In genomic region chr2:215409331-215410127, GRCh38 we compare ENCODE assay signal across 11 cellular contexts. TPM values are rescaled to one million over a fixed set of nuclear protein-coding genes. Genes with fewer than 3 reads are reported as not detected.
DNase-seq lines count a peak whose midpoint lies in the region; ATAC-seq and TF ChIP-seq lines count a peak whose summit lies in the region.
"Had no signal": no experiment of that assay in that cellular context is flagged by ENCODE, and none has a peak within 500 bp of the region (broad histone marks: within the 10 kb centered on the region; RNA-seq: fewer than 3 reads in every experiment).

No MANE protein-coding gene starts in this region.

- POLR2A ChIA-PET in SK-N-SH (lab: Yijun Ruan, JAX), result no interaction called here

- intact Hi-C loops in esophagus muscularis mucosa (cut with DNase I), result no loop called here
- intact Hi-C loops in aorta (cut with DNase I), result loop anchor here in 1 of 2 donors (10.0 kb wide), 1 partner anchor 45 kb away; no protein-coding TSS in a partner anchor

- H3K36me3 ChIP-seq in SK-N-SH (replicated peaks in 1 of 2; ENCODE audit: control insufficient read depth in 1 of 2, insufficient read depth in 2 of 2, low read length in 1 of 2), result peaks cover 57 to 91% of the 10 kb centered on the region in 2 experiments
- H3K36me3 ChIP-seq in SJSA1, result peaks cover 86% of the 10 kb centered on the region
- H3K36me3 ChIP-seq in esophagus muscularis mucosa, result peaks cover 51 to 89% (median 71%) of the 10 kb centered on the region in 4 donors
- peaks cover 17 to 26% of the 10 kb centered on the region in 2 donors for H3K36me3 ChIP-seq in aorta (ENCODE audit: control insufficient read depth in 1 of 2, insufficient read depth in 2 of 2, low read length in 1 of 2)

- H3K27ac ChIP-seq in SK-N-SH (ENCODE audit: low read depth in 2 of 2, low read length in 1 of 2) (peak overlapping the region in 1 of 2 experiments; percentile 83; a peak in 2 of 4 replicates), SJSA1 (0 out of 2 replicates have a peak overlapping the region, but pooled peaks have one; percentile 18), esophagus muscularis mucosa (replicated peaks in 1 of 4) (peak overlapping the region; percentile 69 to 81 (median 76)), aorta (ENCODE audit: low read depth in 1 of 2, low read length in 2 of 2) (peak overlapping the region in 1 of 2 donors; percentile 16)

- H3K4me2 ChIP-seq in SK-N-SH, result 0 out of 2 replicates have a peak overlapping the region, but pooled peaks have one; percentile 9

- ATAC-seq in SK-N-SH treated with all-trans-retinoic acid at 6 μM for 48 hours (no peak), HG02840 (IDR thresholded peaks at IDR 0.05; ENCODE audit: low FRiP score, unreplicated experiment) (no peak), aorta (ENCODE audit: low FRiP score) (no peak)

- H3K4me1 ChIP-seq in SK-N-SH (ENCODE audit: control insufficient read depth in 1 of 2, insufficient read depth in 2 of 2, low read depth in 1 of 2, low read length in 1 of 2) (peaks cover 0 to 39% of the 10 kb centered on the region in 2 experiments; a peak in 3 of 4 replicates), SJSA1 (replicated peaks) (peaks cover 30% of the 10 kb centered on the region), esophagus muscularis mucosa (peaks cover 0 to 83% (median 69%) of the 10 kb centered on the region in 4 donors), aorta (ENCODE audit: control insufficient read depth in 1 of 2, insufficient read depth in 2 of 2, low read length in 2 of 2) (no peaks in the 10 kb centered on the region)
- H3K4me1 ChIP-seq: stomach had no signal

- peaks cover 58% of the 10 kb centered on the region for H4K20me1 ChIP-seq in SK-N-SH (ENCODE audit: insufficient read depth)

- H3K9me3 ChIP-seq in SK-N-SH (no peaks in the 10 kb centered on the region), SJSA1 (replicated peaks) (no peaks in the 10 kb centered on the region), esophagus muscularis mucosa (no peaks in the 10 kb centered on the region), aorta (ENCODE audit: control insufficient read depth, low read length) (no peaks in the 10 kb centered on the region)
- H3K9me3 ChIP-seq: stomach had no signal

- H3K9ac ChIP-seq in SK-N-SH, result no peak overlapping the region

- TF ChIP-seq RAD21 in SK-N-SH (IDR thresholded peaks at IDR 0.05; ENCODE audit: low read length), result no peak

- CTCF ChIA-PET in SK-N-SH (lab: Yijun Ruan, JAX), result interaction anchor here (0.8 to 1.5 kb wide), 3 partner anchors 10 to 522 kb away, joined by 3 read pairs; no protein-coding TSS in a partner anchor

- peaks cover 58% of the 10 kb centered on the region for H3K79me2 ChIP-seq in SK-N-SH (ENCODE audit: insufficient read depth)

- peaks cover 97% of the 10 kb centered on the region for H3F3A ChIP-seq in SK-N-SH (replicated peaks; ENCODE audit: insufficient read depth)

- H3K4me3 ChIP-seq in SK-N-SH (ENCODE audit: low read depth in 2 of 2, low read length in 1 of 2), result no peak overlapping the region
- H3K4me3 ChIP-seq in SJSA1, result no peak overlapping the region
- H3K4me3 ChIP-seq in esophagus muscularis mucosa, result no peak overlapping the region
- no peak overlapping the region for H3K4me3 ChIP-seq in aorta (ENCODE audit: low read length in 2 of 2)
- H3K4me3 ChIP-seq: stomach had no signal

- H3K9me2 ChIP-seq in SK-N-SH, result no peaks in the 10 kb centered on the region

- TF ChIP-seq EP300 in SK-N-SH (IDR thresholded peaks at IDR 0.05; ENCODE audit: borderline replicate concordance in 1 of 2, low read depth in 1 of 2, low read length in 1 of 2) (no peak), esophagus muscularis mucosa (IDR thresholded peaks at IDR 0.05) (no peak)

- no peak for TF ChIP-seq POLR2A in esophagus muscularis mucosa (IDR thresholded peaks at IDR 0.05; ENCODE audit: low read depth)

- H2AFZ ChIP-seq in SK-N-SH (ENCODE audit: low read depth), result no peak overlapping the region

- H3K27me3 ChIP-seq in SK-N-SH (ENCODE audit: insufficient read depth), result no peaks in the 10 kb centered on the region
- H3K27me3 ChIP-seq in SJSA1 (replicated peaks), result no peaks in the 10 kb centered on the region
- no peaks in the 10 kb centered on the region for H3K27me3 ChIP-seq in esophagus muscularis mucosa
- no peaks in the 10 kb centered on the region for H3K27me3 ChIP-seq in aorta (ENCODE audit: control insufficient read depth in 1 of 2, insufficient read depth in 2 of 2, low read length in 1 of 2)
- H3K27me3 ChIP-seq: stomach had no signal

- TF ChIP-seq CTCF in SK-N-SH (IDR thresholded peaks at IDR 0.05), result no peak
- TF ChIP-seq CTCF in esophagus muscularis mucosa (IDR thresholded peaks at IDR 0.05), result no peak

- 89% methylated on average over 18 of the region's 18 CpGs for WGBS in SK-N-SH (ENCODE audit: low lambda C conversion rate)
- WGBS in esophagus muscularis mucosa, result 84% methylated on average over 18 of the region's 18 CpGs
- WGBS in aorta, 2 donors, result 83 to 84% methylated on average over 18 of the region's 18 CpGs

- no peak for DNase-seq in SK-N-SH
- peak in 1 of 2 experiments; percentile 23 for DNase-seq in SJSA1 (ENCODE audit: low read depth in 1 of 2, low spot score in 2 of 2)
- DNase-seq in esophagus muscularis mucosa (ENCODE audit: extremely low spot score), result no peak
- peak; percentile 5 for DNase-seq in stimulated activated CD4-positive, alpha-beta T cell treated with anti-CD3 and anti-CD28 coated beads, Interleukin-4, amount 100 ng/mL, for 24 hours
- no peak for DNase-seq in aorta
- DNase-seq in NCI-H128 (lab: John Stamatoyannopoulos, UW; ENCODE audit: unreplicated experiment), result no peak
- DNase-seq: 8988T, small intestine, stomach had no signal

TF ChIP-seq in SK-N-SH, 30 proteins besides CTCF, POLR2A, EP300 and RAD21 (continues in another document):
- TF ChIP-seq FOXJ3 (CRISPR knock-in tag; IDR thresholded peaks at IDR 0.05), result no peak
- TF ChIP-seq TAF1 (IDR thresholded peaks at IDR 0.05; ENCODE audit: borderline replicate concordance, low read depth, low read length), result no peak
- TF ChIP-seq RXRA (IDR thresholded peaks at IDR 0.05; ENCODE audit: borderline replicate concordance, low read depth), result no peak
- no peak for TF ChIP-seq ELF1 (IDR thresholded peaks at IDR 0.05)
- no peak for TF ChIP-seq MEF2A (IDR thresholded peaks at IDR 0.05; ENCODE audit: borderline replicate concordance, low read depth)
- TF ChIP-seq PBX3 (IDR thresholded peaks at IDR 0.05), result no peak
- TF ChIP-seq POLR2AphosphoS5 (IDR thresholded peaks at IDR 0.05; ENCODE audit: low read depth, low read length), result no peak

TF ChIP-seq in SK-N-SH treated with all-trans-retinoic acid at 6 μM for 48 hours, 23 proteins besides CTCF, POLR2A, EP300 and RAD21 (continues in another document):
- TF ChIP-seq ZNF565 (CRISPR knock-in tag; conservative IDR thresholded peaks at IDR 0.05; ENCODE audit: low read depth) (no peak), ZNF8 (CRISPR knock-in tag; IDR thresholded peaks at IDR 0.05) (no peak), ARNTL (CRISPR knock-in tag; IDR thresholded peaks at IDR 0.05; ENCODE audit: borderline replicate concordance, low read depth) (no peak), OSR1 (CRISPR knock-in tag; IDR thresholded peaks at IDR 0.05) (no peak), GLIS3 (CRISPR knock-in tag; IDR thresholded peaks at IDR 0.05) (no peak), ZNF70 (CRISPR knock-in tag; IDR thresholded peaks at IDR 0.05) (no peak), TSHZ2 (CRISPR knock-in tag; IDR thresholded peaks at IDR 0.05) (no peak), SNAI2 (CRISPR knock-in tag; IDR thresholded peaks at IDR 0.05) (no peak), CREB5 (CRISPR knock-in tag; IDR thresholded peaks at IDR 0.05; ENCODE audit: low read depth) (no peak), PPARA (CRISPR knock-in tag; IDR thresholded peaks at IDR 0.05; ENCODE audit: borderline replicate concordance) (no peak), CSDC2 (CRISPR knock-in tag; IDR thresholded peaks at IDR 0.05) (no peak), ZFP30 (CRISPR knock-in tag; IDR thresholded peaks at IDR 0.05) (no peak), ESRRG (CRISPR knock-in tag; IDR thresholded peaks at IDR 0.05) (no peak)

RNA-seq across cellular contexts. Expression of gene FN1, which starts 26.3 kb away (rescaled TPM):
- polyA plus RNA-seq in SK-N-SH (2012; rRNA removed) (1,637 and 1,671 TPM in 2 replicates), aorta (over 10,000 TPM in 1 of 2 donors, 100 to 1,000 TPM in 1; 916 to 12,965 TPM)
- polyA plus RNA-seq in SK-N-SH (2012; cell fraction: cytosol; rRNA removed), result 978 and 1,254 TPM in 2 replicates
- 2,323 and 4,066 TPM in 2 replicates for polyA plus RNA-seq in SK-N-SH (2012; cell fraction: nucleus; rRNA removed)
- 498 and 887 TPM in 2 replicates for total RNA-seq in SJSA1 (2014; rRNA removed; shearing (Covaris generic))
- total RNA-seq in esophagus muscularis mucosa (1,000 to 10,000 TPM; 2,256 to 4,873 (median 2,950) TPM), aorta (1,000 to 10,000 TPM; 4,393 to 6,899 TPM)
